ENCODE assay signal across 9 cellular contexts in the genomic region with DNA sequence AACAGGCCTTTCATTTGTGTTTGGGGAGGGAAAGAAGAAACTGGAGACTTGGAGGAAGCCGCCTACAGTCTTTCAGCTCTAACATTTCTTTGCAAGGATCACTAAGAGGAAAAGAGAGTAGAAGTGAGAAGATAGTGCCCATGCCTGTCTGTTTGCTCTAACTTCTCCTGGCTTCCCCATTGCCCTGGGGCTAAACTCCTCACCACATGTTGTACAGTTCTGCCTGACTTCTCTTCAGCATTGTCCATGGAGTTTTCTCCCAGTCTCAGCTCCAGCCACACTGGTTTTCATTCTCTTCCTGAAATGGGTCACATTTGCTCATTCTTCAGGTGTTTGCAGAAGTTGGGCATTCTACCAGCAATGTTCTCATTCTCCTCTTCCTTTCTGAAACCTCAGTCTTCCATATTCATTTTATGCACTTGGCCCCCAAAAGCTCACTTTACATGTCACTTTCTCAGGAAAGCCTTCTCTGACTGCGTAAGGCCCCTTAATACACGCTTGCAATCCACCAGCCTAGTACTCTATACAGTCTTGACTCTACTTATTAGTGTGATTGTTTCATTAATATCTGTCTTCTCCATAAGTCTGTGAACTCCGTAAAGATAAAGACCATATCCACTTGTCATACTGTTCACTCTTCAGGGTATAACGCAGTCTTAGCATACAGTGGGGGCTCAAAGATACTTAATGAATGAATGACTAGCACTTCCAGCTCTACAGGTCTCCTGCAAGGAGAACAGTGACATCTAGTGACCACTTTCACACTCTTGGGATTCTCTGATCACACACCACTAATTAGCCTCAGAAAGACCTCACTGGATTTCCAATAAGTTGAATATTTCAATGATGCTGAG. TPM values are rescaled to one million over a fixed set of nuclear protein-coding genes. Genes with fewer than 3 reads are reported as not detected.
DNase-seq lines count a peak whose midpoint lies in the region; ATAC-seq, FAIRE-seq and TF ChIP-seq lines count a peak whose summit lies in the region.
"Had no signal": no experiment of that assay in that cellular context is flagged by ENCODE, and none has a peak within 500 bp of the region (broad histone marks: within the 10 kb centered on the region; RNA-seq: fewer than 3 reads in every experiment).

No MANE protein-coding gene starts in this region.

- H3K36me3 ChIP-seq in bronchial epithelial cell (ENCODE audit: control insufficient read depth, insufficient read depth, low read length) (no peaks in the 10 kb centered on the region), right lobe of liver (no peaks in the 10 kb centered on the region)

- no peak overlapping the region for H3K27ac ChIP-seq in right lobe of liver

- peak; percentile 73 for ATAC-seq in GM18867 (IDR thresholded peaks at IDR 0.05; ENCODE audit: unreplicated experiment)
- peak; percentile 74 to 87 (median 80) for ATAC-seq in right lobe of liver
- no peak for ATAC-seq in HG03095 (IDR thresholded peaks at IDR 0.05; ENCODE audit: unreplicated experiment)

- DNase-seq in AG10803 (ENCODE audit: low read depth) (peak; percentile 80), NCI-H1092 (lab: John Stamatoyannopoulos, UW) (peak; percentile 7), bronchial epithelial cell (ENCODE audit: low read depth) (peak; percentile 58), right lobe of liver (no peak), ureter (ENCODE audit: low spot score) (no peak), HK-2 (ENCODE audit: unreplicated experiment) (no peak)

- TF ChIP-seq CTCF in AG10803 (conservative IDR thresholded peaks at IDR 0.05; ENCODE audit: low read length) (peak; percentile 89), bronchial epithelial cell (IDR thresholded peaks at IDR 0.05; ENCODE audit: insufficient read depth, low read length, severe bottlenecking) (peak; percentile 74), right lobe of liver (IDR thresholded peaks at IDR 0.05) (peak; percentile 48 to 69 (median 66))

- H3K9me3 ChIP-seq in right lobe of liver = no peaks in the 10 kb centered on the region

- H3K4me1 ChIP-seq in right lobe of liver = no peaks in the 10 kb centered on the region

- 71% methylated on average over 5 of the region's 5 CpGs for WGBS in right lobe of liver (ENCODE audit: insufficient coverage, low coverage, low lambda C conversion rate, missing lambda C conversion rate)

- H3K4me3 ChIP-seq in AG10803 (ENCODE audit: low read length) (no peak overlapping the region), bronchial epithelial cell (ENCODE audit: low read depth, low read length) (no peak overlapping the region), right lobe of liver (no peak overlapping the region)

- intact Hi-C loops in right lobe of liver (cut with DNase I) = loop anchor here in 1 of 2 donors (10.0 kb wide), 1 partner anchor 62 kb away; no protein-coding TSS in a partner anchor

- H3K27me3 ChIP-seq in bronchial epithelial cell (ENCODE audit: control insufficient read depth, insufficient read depth, low read length) = no peaks in the 10 kb centered on the region
- H3K27me3 ChIP-seq in right lobe of liver = no peaks in the 10 kb centered on the region

- TF ChIP-seq POLR2A in right lobe of liver (IDR thresholded peaks at IDR 0.05) = no peak

- peak; percentile 50 for FAIRE-seq in bronchial epithelial cell (lab: Jason Lieb, UNC)
- FAIRE-seq: frontal cortex had no signal

RNA-seq across cellular contexts. Expression of a gene that starts 40.2 kb away (rescaled TPM):
- total RNA-seq in bronchial epithelial cell (12.0 and 13.7 TPM in 2 replicates), right lobe of liver (1 to 10 TPM; 5.2 to 8.4 (median 6.6) TPM), ureter (30.6 TPM)

Comparison
In these comparisons a context has a peak if more than half of its experiments do, and no peak if none do; other contexts are left out.
1. DNase-seq: peak in AG10803 (single experiment), NCI-H1092 (single experiment) and bronchial epithelial cell (single experiment); none in right lobe of liver (0 of 3), ureter (single experiment) and HK-2 (single experiment).
2. Peak in every context shown above with its lines, with median percentiles within 50 percentile points of each other: CTCF ChIP-seq.